27 cellular contexts compared by ENCODE assay signal in genomic region chr12:69595689-69596088, GRCh38. TPM values are rescaled to one million over a fixed set of nuclear protein-coding genes. Genes with fewer than 3 reads are reported as not detected.
DNase-seq lines count a peak whose midpoint lies in the region; ATAC-seq and TF ChIP-seq lines count a peak whose summit lies in the region.
"Had no signal": no experiment of that assay in that cellular context is flagged by ENCODE, and none has a peak within 500 bp of the region (broad histone marks: within the 10 kb centered on the region; RNA-seq: fewer than 3 reads in every experiment).

No MANE protein-coding gene starts in this region.

- no peaks in the 10 kb centered on the region for H3K27me3 Mint-ChIP-seq in activated CD8-positive, alpha-beta T cell treated with anti-CD3 and anti-CD28 coated beads, Interleukin-2, amount 10 ng/mL, durations not matched to agents 7 days and 5 days (ENCODE audit: low read depth)
- no peaks in the 10 kb centered on the region for H3K27me3 Mint-ChIP-seq in activated CD8-positive, alpha-beta T cell treated with anti-CD3 and anti-CD28 coated beads for 36 hours
- no peaks in the 10 kb centered on the region for H3K27me3 Mint-ChIP-seq in CD4-positive, CD25-positive, alpha-beta regulatory T cell
- H3K27me3 Mint-ChIP-seq: activated CD4-positive, alpha-beta T cell treated with anti-CD3 and anti-CD28 coated beads, Interleukin-2, amount 10 ng/mL, durations not matched to agents 24 days and 14 days; activated naive CD8-positive, alpha-beta T cell treated with anti-CD3 and anti-CD28 coated beads, Interleukin-2, amount 50 U/mL, for 24 hours; brain had no signal

- no peaks in the 10 kb centered on the region for H3K9me2 ChIP-seq in OCI-LY7 (ENCODE audit: insufficient read depth, low read length)

- CTCF ChIA-PET in activated CD8-positive, alpha-beta T cell treated with anti-CD3 and anti-CD28 coated beads, Interleukin-2, amount 10 ng/mL, durations not matched to agents 7 days and 5 days (lab: Charles Lee): no interaction called here
- CTCF ChIA-PET in activated CD8-positive, alpha-beta T cell treated with anti-CD3 and anti-CD28 coated beads for 36 hours (lab: Charles Lee): no interaction called here
- CTCF ChIA-PET in OCI-LY7 (lab: Charles Lee; ENCODE audit: unreplicated experiment): no interaction called here

- H3K9me3 Mint-ChIP-seq in activated CD8-positive, alpha-beta T cell treated with anti-CD3 and anti-CD28 coated beads, Interleukin-2, amount 10 ng/mL, durations not matched to agents 7 days and 5 days (ENCODE audit: insufficient read depth): no peaks in the 10 kb centered on the region
- no peaks in the 10 kb centered on the region for H3K9me3 Mint-ChIP-seq in activated CD8-positive, alpha-beta T cell treated with anti-CD3 and anti-CD28 coated beads for 36 hours
- no peaks in the 10 kb centered on the region for H3K9me3 Mint-ChIP-seq in CD4-positive, CD25-positive, alpha-beta regulatory T cell
- H3K9me3 Mint-ChIP-seq: activated CD4-positive, alpha-beta T cell treated with anti-CD3 and anti-CD28 coated beads, Interleukin-2, amount 10 ng/mL, durations not matched to agents 24 days and 14 days; activated naive CD8-positive, alpha-beta T cell treated with anti-CD3 and anti-CD28 coated beads, Interleukin-2, amount 50 U/mL, for 24 hours; brain had no signal

- no peak overlapping the region for H3K4me2 ChIP-seq in OCI-LY7 (ENCODE audit: low read length)
- H3K4me2 ChIP-seq: BLaER1 treated with 17β-estradiol and CSF1 and Interleukin-3, amounts not matched to agents 10 nM and 100 nM had no signal

- BruUV-seq in OCI-LY7 (replicated peaks; lab: Mats Ljungman, UMichigan): no TSS peak

- peaks cover 7% of the 10 kb centered on the region; the same call in 1 of the 2 replicates for H4K20me1 ChIP-seq in OCI-LY7 (ENCODE audit: insufficient read depth, low read length)

- H3K4me3 Mint-ChIP-seq in activated CD8-positive, alpha-beta T cell treated with anti-CD3 and anti-CD28 coated beads, Interleukin-2, amount 10 ng/mL, durations not matched to agents 7 days and 5 days: no peak overlapping the region
- H3K4me3 Mint-ChIP-seq in activated CD8-positive, alpha-beta T cell treated with anti-CD3 and anti-CD28 coated beads for 36 hours: no peak overlapping the region
- no peak overlapping the region for H3K4me3 Mint-ChIP-seq in CD4-positive, CD25-positive, alpha-beta regulatory T cell
- H3K4me3 Mint-ChIP-seq: activated CD4-positive, alpha-beta T cell treated with anti-CD3 and anti-CD28 coated beads, Interleukin-2, amount 10 ng/mL, durations not matched to agents 24 days and 14 days; activated naive CD8-positive, alpha-beta T cell treated with anti-CD3 and anti-CD28 coated beads, Interleukin-2, amount 50 U/mL, for 24 hours; brain had no signal

- H2AFZ ChIP-seq in OCI-LY7 (ENCODE audit: low read length): no peak overlapping the region

- H3K36me3 ChIP-seq in CD4-positive, CD25-positive, alpha-beta regulatory T cell (ENCODE audit: control insufficient read depth, insufficient read depth, low read length): peaks cover 96% of the 10 kb centered on the region
- H3K36me3 ChIP-seq in OCI-LY7 (ENCODE audit: insufficient read depth, low read length): peaks cover 100% of the 10 kb centered on the region

- H3K4me1 ChIP-seq in CD4-positive, CD25-positive, alpha-beta regulatory T cell (ENCODE audit: control insufficient read depth, insufficient read depth, low read length, poor library complexity, severe bottlenecking): no peaks in the 10 kb centered on the region
- no peaks in the 10 kb centered on the region for H3K4me1 ChIP-seq in OCI-LY7 (ENCODE audit: insufficient read depth, low read length, poor library complexity, severe bottlenecking)
- H3K4me1 ChIP-seq: HAP-1, sigmoid colon had no signal

- H3K27ac Mint-ChIP-seq in activated CD8-positive, alpha-beta T cell treated with anti-CD3 and anti-CD28 coated beads, Interleukin-2, amount 10 ng/mL, durations not matched to agents 7 days and 5 days: no peak overlapping the region
- no peak overlapping the region for H3K27ac Mint-ChIP-seq in activated CD8-positive, alpha-beta T cell treated with anti-CD3 and anti-CD28 coated beads for 36 hours
- peak overlapping the region in 2 of 3 donors; percentile 20 for H3K27ac Mint-ChIP-seq in CD4-positive, CD25-positive, alpha-beta regulatory T cell
- H3K27ac Mint-ChIP-seq: activated CD4-positive, alpha-beta T cell treated with anti-CD3 and anti-CD28 coated beads, Interleukin-2, amount 10 ng/mL, durations not matched to agents 24 days and 14 days had no signal

- POLR2A ChIA-PET in activated CD8-positive, alpha-beta T cell treated with anti-CD3 and anti-CD28 coated beads, Interleukin-2, amount 10 ng/mL, durations not matched to agents 7 days and 5 days (lab: Charles Lee): no interaction called here
- POLR2A ChIA-PET in activated CD8-positive, alpha-beta T cell treated with anti-CD3 and anti-CD28 coated beads for 36 hours (lab: Charles Lee): interaction anchor here (2.7 kb wide), 1 partner anchor 10 kb away, joined by 8 read pairs; the partner anchor contains the start of gene CCT2
- POLR2A ChIA-PET in OCI-LY7 (lab: Charles Lee): interaction anchor here (1.4 kb wide), 1 partner anchor 32 kb away, joined by 4 read pairs; no protein-coding TSS in a partner anchor

- H3K27ac ChIP-seq in CD4-positive, CD25-positive, alpha-beta regulatory T cell (ENCODE audit: insufficient read depth, low read length, poor library complexity, severe bottlenecking): no peak overlapping the region
- no peak overlapping the region for H3K27ac ChIP-seq in OCI-LY7 (ENCODE audit: low read depth, low read length, poor library complexity, severe bottlenecking)
- H3K27ac ChIP-seq: BLaER1 treated with 17β-estradiol and CSF1 and Interleukin-3, amounts not matched to agents 10 nM and 100 nM; Peyer's patch; sigmoid colon; VCaP had no signal

- H3K9me3 ChIP-seq in CD4-positive, CD25-positive, alpha-beta regulatory T cell (ENCODE audit: control insufficient read depth in 2 of 2, low read length in 2 of 2): no peaks in the 10 kb centered on the region
- H3K9me3 ChIP-seq in OCI-LY7 (ENCODE audit: low read length): no peaks in the 10 kb centered on the region
- H3K9me3 ChIP-seq: BLaER1 treated with 17β-estradiol and CSF1 and Interleukin-3, amounts not matched to agents 10 nM and 100 nM; HAP-1; Peyer's patch; sigmoid colon had no signal

- no peak for TF ChIP-seq CTCF in activated CD8-positive, alpha-beta T cell treated with anti-CD3 and anti-CD28 coated beads for 36 hours (IDR thresholded peaks at IDR 0.05)
- TF ChIP-seq CTCF in OCI-LY7 (conservative IDR thresholded peaks at IDR 0.05; ENCODE audit: low read length): 0 out of 2 replicates have a peak, but pooled peaks have one; percentile 10

- H3K4me3 ChIP-seq in CD4-positive, CD25-positive, alpha-beta regulatory T cell (ENCODE audit: low read depth, low read length): no peak overlapping the region
- no peak overlapping the region for H3K4me3 ChIP-seq in OCI-LY7 (ENCODE audit: low read depth, low read length, poor library complexity, severe bottlenecking)
- H3K4me3 ChIP-seq: BLaER1 treated with 17β-estradiol and CSF1 and Interleukin-3, amounts not matched to agents 10 nM and 100 nM; HAP-1; Peyer's patch; sigmoid colon had no signal

- no peak for DNase-seq in activated CD8-positive, alpha-beta T cell treated with anti-CD3 and anti-CD28 coated beads, Interleukin-2, amount 10 ng/mL, durations not matched to agents 7 days and 5 days
- DNase-seq in activated CD8-positive, alpha-beta T cell treated with anti-CD3 and anti-CD28 coated beads for 36 hours: no peak
- no peak for DNase-seq in CD4-positive, CD25-positive, alpha-beta regulatory T cell
- DNase-seq in OCI-LY7 (ENCODE audit: low spot score): no peak
- DNase-seq in erythroblast (lab: John Stamatoyannopoulos, UW): peak; percentile 50 to 63
- no peak for DNase-seq in central memory CD4-positive, alpha-beta T cell
- DNase-seq in SK-N-DZ (ENCODE audit: low spot score): no peak
- no peak for DNase-seq in DMS 273 (lab: John Stamatoyannopoulos, UW; ENCODE audit: unreplicated experiment)
- DNase-seq: activated CD4-positive, alpha-beta T cell treated with anti-CD3 and anti-CD28 coated beads, Interleukin-2, amount 10 ng/mL, durations not matched to agents 24 days and 14 days; activated effector memory CD4-positive, alpha-beta T cell treated with anti-CD3 and anti-CD28 coated beads, Interleukin-2, amount 50 U/mL, for 16 hours; activated naive CD8-positive, alpha-beta T cell treated with anti-CD3 and anti-CD28 coated beads, Interleukin-2, amount 50 U/mL, for 24 hours; Calu3; islet precursor cell; NCI-H1105 treated with DMSO at 0.1 percent for 48 hours; NCI-H2029; NCI-H446 treated with DMSO at 0.1 percent for 48 hours; NK-92 treated with Interleukin-12 subunit alpha and Interleukin-12 subunit beta, amount 100 ng/mL, for 24 hours; Peyer's patch; posterior cingulate gyrus; sigmoid colon; stimulated activated naive CD4-positive, alpha-beta T cell treated with Interleukin-2 at 50 U/mL for 16 hours had no signal

- H3K79me2 ChIP-seq in OCI-LY7 (ENCODE audit: insufficient read depth, low read depth, low read length): peaks cover 24% of the 10 kb centered on the region; the same call in 1 of the 2 replicates

- H3K4me1 Mint-ChIP-seq in activated CD8-positive, alpha-beta T cell treated with anti-CD3 and anti-CD28 coated beads, Interleukin-2, amount 10 ng/mL, durations not matched to agents 7 days and 5 days (ENCODE audit: low read depth): peaks cover 5% of the 10 kb centered on the region
- H3K4me1 Mint-ChIP-seq in activated CD8-positive, alpha-beta T cell treated with anti-CD3 and anti-CD28 coated beads for 36 hours (ENCODE audit: low read depth): peaks cover 22% of the 10 kb centered on the region
- H3K4me1 Mint-ChIP-seq in CD4-positive, CD25-positive, alpha-beta regulatory T cell: peaks cover 10 to 26% (median 15%) of the 10 kb centered on the region in 4 donors
- H3K4me1 Mint-ChIP-seq: brain had no signal

- H3K27me3 ChIP-seq in CD4-positive, CD25-positive, alpha-beta regulatory T cell (ENCODE audit: control insufficient read depth, insufficient read depth, low read length): no peaks in the 10 kb centered on the region
- H3K27me3 ChIP-seq: BLaER1 treated with 17β-estradiol and CSF1 and Interleukin-3, amounts not matched to agents 10 nM and 100 nM; Peyer's patch; sigmoid colon had no signal

- H3K36me3 Mint-ChIP-seq in activated CD8-positive, alpha-beta T cell treated with anti-CD3 and anti-CD28 coated beads, Interleukin-2, amount 10 ng/mL, durations not matched to agents 7 days and 5 days (ENCODE audit: low read depth): peaks cover 69% of the 10 kb centered on the region
- peaks cover 67% of the 10 kb centered on the region for H3K36me3 Mint-ChIP-seq in activated CD8-positive, alpha-beta T cell treated with anti-CD3 and anti-CD28 coated beads for 36 hours (ENCODE audit: low read depth)
- peaks cover 65% of the 10 kb centered on the region for H3K36me3 Mint-ChIP-seq in CD4-positive, CD25-positive, alpha-beta regulatory T cell

- TF ChIP-seq POLR2A in erythroblast (IDR thresholded peaks at IDR 0.05; ENCODE audit: low read length): no peak

- peak; percentile 19 for ATAC-seq in activated CD8-positive, alpha-beta T cell treated with anti-CD3 and anti-CD28 coated beads, Interleukin-2, amount 10 ng/mL, durations not matched to agents 7 days and 5 days
- ATAC-seq in activated CD8-positive, alpha-beta T cell treated with anti-CD3 and anti-CD28 coated beads for 36 hours: no peak
- no peak for ATAC-seq in CD4-positive, CD25-positive, alpha-beta regulatory T cell (ENCODE audit: low read depth in 2 of 2)
- ATAC-seq: activated naive CD8-positive, alpha-beta T cell treated with anti-CD3 and anti-CD28 coated beads, Interleukin-2, amount 50 U/mL, for 24 hours had no signal

- intact Hi-C loops in activated CD8-positive, alpha-beta T cell treated with anti-CD3 and anti-CD28 coated beads for 36 hours (cut with micrococcal nuclease): no loop called here
- intact Hi-C loops in OCI-LY7 (cut with micrococcal nuclease; ENCODE audit: unreplicated experiment): no loop called here

RNA-seq across cellular contexts. Expression of gene CCT2, which starts 10.4 kb away (rescaled TPM):
- total RNA-seq in activated CD8-positive, alpha-beta T cell treated with anti-CD3 and anti-CD28 coated beads, Interleukin-2, amount 10 ng/mL, durations not matched to agents 7 days and 5 days: 100 to 1,000 TPM; 238 to 252 TPM
- total RNA-seq in activated CD8-positive, alpha-beta T cell treated with anti-CD3 and anti-CD28 coated beads for 36 hours: 100 to 1,000 TPM; 389 to 403 TPM
- total RNA-seq in CD4-positive, CD25-positive, alpha-beta regulatory T cell: 164 TPM
- polyA plus RNA-seq in CD4-positive, CD25-positive, alpha-beta regulatory T cell: 100 to 1,000 TPM; 149 to 166 (median 156) TPM
- 248 and 264 TPM in 2 replicates for total RNA-seq in OCI-LY7 (2014; rRNA removed; shearing (Covaris generic))
- 270 and 317 TPM in 2 replicates for total RNA-seq in OCI-LY7 (2022)
- polyA plus RNA-seq in SK-N-DZ (2014; cell fraction: cytosol; rRNA removed): 529 and 582 TPM in 2 replicates
- polyA plus RNA-seq in SK-N-DZ (2014; cell fraction: nucleus; rRNA removed): 377 and 428 TPM in 2 replicates

RNA-seq across cellular contexts. Expression of gene LRRC10, which starts 15.0 kb away (rescaled TPM):
- not detected for total RNA-seq in activated CD8-positive, alpha-beta T cell treated with anti-CD3 and anti-CD28 coated beads, Interleukin-2, amount 10 ng/mL, durations not matched to agents 7 days and 5 days
- not detected for total RNA-seq in activated CD8-positive, alpha-beta T cell treated with anti-CD3 and anti-CD28 coated beads for 36 hours
- not detected for total RNA-seq in CD4-positive, CD25-positive, alpha-beta regulatory T cell
- not detected for polyA plus RNA-seq in CD4-positive, CD25-positive, alpha-beta regulatory T cell
- not detected in 2 replicates for total RNA-seq in OCI-LY7 (2014; rRNA removed; shearing (Covaris generic))
- not detected in 2 replicates for total RNA-seq in OCI-LY7 (2022)
- polyA plus RNA-seq in SK-N-DZ (2014; cell fraction: cytosol; rRNA removed): not detected in 2 replicates
- not detected in 2 replicates for polyA plus RNA-seq in SK-N-DZ (2014; cell fraction: nucleus; rRNA removed)
- total RNA-seq: activated CD4-positive, alpha-beta T cell treated with anti-CD3 and anti-CD28 coated beads, Interleukin-2, amount 10 ng/mL, durations not matched to agents 24 days and 14 days; Calu3; LHCN-M2; lung microvascular endothelial cell; Peyer's patch; sigmoid colon had no signal

Comparison
In these comparisons a context has a peak if more than half of its experiments do, and no peak if none do; other contexts are left out.
1. DNase-seq: peak in erythroblast (2 of 2); none in activated CD8-positive, alpha-beta T cell treated with anti-CD3 and anti-CD28 coated beads, Interleukin-2, amount 10 ng/mL, durations not matched to agents 7 days and 5 days (single experiment), activated CD8-positive, alpha-beta T cell treated with anti-CD3 and anti-CD28 coated beads for 36 hours (single experiment), CD4-positive, CD25-positive, alpha-beta regulatory T cell (0 of 3), OCI-LY7 (single experiment), central memory CD4-positive, alpha-beta T cell (single experiment), SK-N-DZ (single experiment) and DMS 273 (single experiment).
2. H3K27ac Mint-ChIP-seq: peak in CD4-positive, CD25-positive, alpha-beta regulatory T cell (2 of 3); none in activated CD8-positive, alpha-beta T cell treated with anti-CD3 and anti-CD28 coated beads, Interleukin-2, amount 10 ng/mL, durations not matched to agents 7 days and 5 days (single experiment) and activated CD8-positive, alpha-beta T cell treated with anti-CD3 and anti-CD28 coated beads for 36 hours (single experiment).